Comparison of ENCODE assay signal across 1 cellular context in genomic region chr9:124339603-124340146, GRCh38.
TF ChIP-seq lines count a peak whose summit lies in the region.

No MANE protein-coding gene starts in this region.

TF ChIP-seq in H1, 55 proteins besides CTCF, POLR2A, EP300 and RAD21:
- TF ChIP-seq ATF2 (IDR thresholded peaks at IDR 0.05; ENCODE audit: low read length), result no peak
- no peak for TF ChIP-seq EZH2 (IDR thresholded peaks at IDR 0.05; ENCODE audit: low read depth, low read length, severe bottlenecking)
- no peak for TF ChIP-seq RXRA (IDR thresholded peaks at IDR 0.05; ENCODE audit: insufficient read depth, low read depth, low read length)
- no peak for TF ChIP-seq TAF7 (optimal IDR thresholded peaks at IDR 0.05; ENCODE audit: borderline replicate concordance, low read depth, low read length)
- TF ChIP-seq EGR1 (IDR thresholded peaks at IDR 0.05; ENCODE audit: borderline replicate concordance, low read depth, low read length), result no peak
- no peak for TF ChIP-seq RBBP5 (IDR thresholded peaks at IDR 0.05; ENCODE audit: borderline replicate concordance, low read depth, low read length)
- no peak for TF ChIP-seq KDM4A (IDR thresholded peaks at IDR 0.05; ENCODE audit: low read depth, low read length, severe bottlenecking)
- TF ChIP-seq POU5F1 (IDR thresholded peaks at IDR 0.05; ENCODE audit: low read depth, low read length), result no peak
- TF ChIP-seq TCF12 (IDR thresholded peaks at IDR 0.05; ENCODE audit: low read depth, low read length), result no peak
